In the genomic region with DNA sequence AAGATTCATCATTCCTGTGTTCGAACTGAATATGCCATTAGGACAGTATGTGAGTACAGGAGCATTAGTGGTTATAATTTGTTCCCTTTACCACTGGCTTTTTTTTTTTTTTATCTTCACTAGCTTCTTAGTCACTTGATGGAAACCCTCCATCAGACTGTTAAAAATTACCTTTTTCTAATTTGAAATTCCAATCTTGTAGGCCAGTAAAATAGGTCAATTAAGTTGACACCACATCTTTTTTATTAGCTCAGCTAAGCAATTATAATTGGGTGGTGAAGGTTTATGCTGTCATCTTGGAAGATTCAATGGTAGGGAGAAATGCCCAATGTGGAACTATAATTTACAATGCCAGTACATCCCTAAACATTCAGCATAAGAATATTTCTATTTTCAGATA, we compare ENCODE assay signal across 25 cellular contexts. TPM values are rescaled to one million over a fixed set of nuclear protein-coding genes. Genes with fewer than 3 reads are reported as not detected.
"Had no signal": no experiment of that assay in that cellular context is flagged by ENCODE, and none has a peak within 500 bp of the region (broad histone marks: within the 10 kb centered on the region; RNA-seq: fewer than 3 reads in every experiment).

No MANE protein-coding gene starts in this region.

- H3K9me3 ChIP-seq: colonic mucosa, esophagus squamous epithelium, sigmoid colon, stomach, thyroid gland, vagina had no signal

- H3K9ac ChIP-seq: parathyroid adenoma had no signal

- H3K36me3 Mint-ChIP-seq: immature natural killer cell; memory B cell; natural killer cell; stimulated activated effector memory CD8-positive, alpha-beta T cell treated with anti-CD3 and anti-CD28 coated beads, Interleukin-12 subunit alpha, Interleukin-12 subunit beta, amount 100 ng/mL, for 72 hours had no signal

- H3K9me3 Mint-ChIP-seq: dendritic cell treated with granulocyte-macrophage colony-stimulating factor and Interleukin-4, amounts not matched to agents 40 ng/mL and 50 ng/mL, for 4 days; immature natural killer cell; memory B cell; natural killer cell; stimulated activated effector memory CD8-positive, alpha-beta T cell treated with anti-CD3 and anti-CD28 coated beads, Interleukin-12 subunit alpha, Interleukin-12 subunit beta, amount 100 ng/mL, for 72 hours had no signal

- DNase-seq: colonic mucosa; effector CD8-positive, alpha-beta T cell; erythroblast; esophagus squamous epithelium; foreskin melanocyte; glutamatergic neuron; hypothalamus; immature natural killer cell; islet precursor cell; natural killer cell; right cardiac atrium; sigmoid colon; stimulated activated CD4-positive, alpha-beta T cell treated with anti-CD3 and anti-CD28 coated beads, Interleukin-2, amount 100 ng/mL, for 24 hours; stimulated activated CD4-positive, alpha-beta T cell treated with anti-CD3 and anti-CD28 coated beads, Interleukin-4, amount 100 ng/mL, for 24 hours; stimulated activated naive CD4-positive, alpha-beta T cell treated with Interleukin-2 at 50 U/mL for 16 hours; stomach; thyroid gland; trophoblast cell had no signal

- H3K27ac Mint-ChIP-seq: dendritic cell treated with granulocyte-macrophage colony-stimulating factor and Interleukin-4, amounts not matched to agents 40 ng/mL and 50 ng/mL, for 4 days; immature natural killer cell; memory B cell; natural killer cell; stimulated activated effector memory CD8-positive, alpha-beta T cell treated with anti-CD3 and anti-CD28 coated beads, Interleukin-12 subunit alpha, Interleukin-12 subunit beta, amount 100 ng/mL, for 72 hours had no signal

- ATAC-seq: left lobe of liver; natural killer cell; right cardiac atrium; stimulated activated effector memory CD8-positive, alpha-beta T cell treated with anti-CD3 and anti-CD28 coated beads, Interleukin-12 subunit alpha, Interleukin-12 subunit beta, amount 100 ng/mL, for 72 hours had no signal

- H3K4me3 Mint-ChIP-seq: dendritic cell treated with granulocyte-macrophage colony-stimulating factor and Interleukin-4, amounts not matched to agents 40 ng/mL and 50 ng/mL, for 4 days; immature natural killer cell; memory B cell; natural killer cell; stimulated activated effector memory CD8-positive, alpha-beta T cell treated with anti-CD3 and anti-CD28 coated beads, Interleukin-12 subunit alpha, Interleukin-12 subunit beta, amount 100 ng/mL, for 72 hours had no signal

- H3K4me1 Mint-ChIP-seq: immature natural killer cell; stimulated activated effector memory CD8-positive, alpha-beta T cell treated with anti-CD3 and anti-CD28 coated beads, Interleukin-12 subunit alpha, Interleukin-12 subunit beta, amount 100 ng/mL, for 72 hours had no signal

- H3K4me3 ChIP-seq: colonic mucosa, esophagus squamous epithelium, lung, sigmoid colon, stomach, thyroid gland, vagina had no signal

- H3K27ac ChIP-seq: colonic mucosa, esophagus squamous epithelium, parathyroid adenoma, sigmoid colon, stomach, thyroid gland, vagina had no signal

- H3K36me3 ChIP-seq: colonic mucosa, esophagus squamous epithelium, sigmoid colon, stomach, thyroid gland, vagina had no signal

RNA-seq across cellular contexts. Expression of gene NRCAM, which starts 6.1 kb away (rescaled TPM):
- polyA plus RNA-seq: immature natural killer cell had no signal
